ENCODE assay signal across 2 cellular contexts in genomic region chr1:100258427-100258826, GRCh38. TPM values are rescaled to one million over a fixed set of nuclear protein-coding genes. Genes with fewer than 3 reads are reported as not detected.
DNase-seq lines count a peak whose midpoint lies in the region; ATAC-seq, FAIRE-seq and TF ChIP-seq lines count a peak whose summit lies in the region.
"Not testable (repeated sequence)": the region's sequence is repeated elsewhere in the genome, so short reads cannot be mapped to it uniquely, and the experiment has no call there.

No MANE protein-coding gene starts in this region.

- not testable (repeated sequence) for TF ChIP-seq CTCF in HEK293 (tag by site-specific recombination; IDR thresholded peaks at IDR 0.05); K562 (IDR thresholded peaks at IDR 0.05 in 2 of 3, conservative IDR thresholded peaks at IDR 0.05 in 1 of 3; ENCODE audit: insufficient read depth in 2 of 3, low read depth in 1 of 3, low read length in 3 of 3)

- in situ Hi-C loops in K562 (cut with MboI) = not testable (repeated sequence)

- TF ChIP-seq RAD21 in K562 (CRISPR knock-in tag; conservative IDR thresholded peaks at IDR 0.05 in 1 of 2, IDR thresholded peaks at IDR 0.05 in 1 of 2) = not testable (repeated sequence)

- not testable (repeated sequence) for FAIRE-seq in K562 (lab: Jason Lieb, UNC)

- BruUV-seq in K562 (replicated peaks; lab: Mats Ljungman, UMichigan) = not testable (repeated sequence)

- H3K36me3 ChIP-seq in HEK293 (ENCODE audit: control insufficient read depth in 2 of 2, insufficient read depth in 1 of 2, low read length in 2 of 2); K562 (ENCODE audit: control insufficient read depth, insufficient read depth, low read length): not testable (repeated sequence)

- H3K9ac ChIP-seq in K562 (ENCODE audit: insufficient read depth in 1 of 2, low read depth in 2 of 2, low read length in 2 of 2) = not testable (repeated sequence)

- CTCF ChIA-PET in HEK293 (lab: Yijun Ruan, JAX); K562 (lab: Yijun Ruan, JAX; ENCODE audit: low intra/inter-chr PET ratio): not testable (repeated sequence)

- H2AFZ ChIP-seq in K562 (ENCODE audit: low read depth, low read length) = not testable (repeated sequence)

- H3K4me3 ChIP-seq in HEK293 (ENCODE audit: low read depth, low read length); K562: not testable (repeated sequence)

- H3K9me1 ChIP-seq in K562 (ENCODE audit: control insufficient read depth, insufficient read depth, low read length) = not testable (repeated sequence)

- H4K20me1 ChIP-seq in K562 (replicated peaks; ENCODE audit: control insufficient read depth, insufficient read depth, low read length) = not testable (repeated sequence)

- not testable (repeated sequence) for TF ChIP-seq EP300 in K562 (IDR thresholded peaks at IDR 0.05; ENCODE audit: low read length)

- not testable (repeated sequence) for H3K4me1 ChIP-seq in HEK293 (ENCODE audit: control insufficient read depth, insufficient read depth, low read length); K562 (replicated peaks in 1 of 2; ENCODE audit: control insufficient read depth in 2 of 2, insufficient read depth in 2 of 2, low read length in 2 of 2)

- WGBS in K562 (ENCODE audit: insufficient coverage, low coverage, missing lambda C conversion rate) = 50% methylated on average over 6 of the region's 6 CpGs

- H3K27ac ChIP-seq in HEK293 (ENCODE audit: extremely low read depth, low read depth, low read length); K562 (ENCODE audit: extremely low read depth, low read depth, low read length): not testable (repeated sequence)

- not testable (repeated sequence) for H3K4me2 ChIP-seq in K562 (ENCODE audit: insufficient read depth, low read length)

- not testable (repeated sequence) for H3K79me2 ChIP-seq in K562 (ENCODE audit: control insufficient read depth, insufficient read depth, low read length)

- intact Hi-C loops in K562 (cut with micrococcal nuclease) = not testable (repeated sequence)

- not testable (repeated sequence) for ATAC-seq in K562

- DNase-seq in K562 (ENCODE audit: extremely low read depth in 1 of 4, low spot score in 3 of 4) = not testable (repeated sequence)

- not testable (repeated sequence) for H3K27me3 ChIP-seq in K562 (ENCODE audit: control insufficient read depth in 2 of 2, insufficient read depth in 2 of 2, low read length in 2 of 2)

- not testable (repeated sequence) for H3K9me3 ChIP-seq in HEK293 (ENCODE audit: control insufficient read depth, insufficient read depth, low read depth, low read length); K562 (replicated peaks; ENCODE audit: control insufficient read depth, insufficient read depth, low read depth, low read length)

- POLR2A ChIA-PET in HEK293 (lab: Yijun Ruan, JAX) = interaction anchor here (1.1 kb wide), 1 partner anchor 9 kb away, joined by 4 read pairs; the partner anchor contains the start of gene DBT
- POLR2A ChIA-PET in K562 (lab: Yijun Ruan, JAX) = not testable (repeated sequence)

- TF ChIP-seq POLR2A in K562 (conservative IDR thresholded peaks at IDR 0.05) = not testable (repeated sequence)

TF ChIP-seq in HEK293, 187 proteins besides CTCF, POLR2A, EP300 and RAD21:
- TF ChIP-seq ZNF146 (tag by site-specific recombination; IDR thresholded peaks at IDR 0.05) = peak; percentile 62; the same call in 1 of the 2 replicates

TF ChIP-seq in K562, 482 proteins besides CTCF, POLR2A, EP300 and RAD21:
- TF ChIP-seq BCOR (IDR thresholded peaks at IDR 0.05) (0 out of 2 replicates have a peak, but pooled peaks have one; percentile 37), ZNF146 (CRISPR knock-in tag; IDR thresholded peaks at IDR 0.05; ENCODE audit: unreplicated experiment) (peak; percentile 69)

RNA-seq across cellular contexts. Expression of gene RTCA, which starts 7.6 kb away (rescaled TPM):
- total RNA-seq in K562 (2011; cell fraction: chromatin; rRNA removed; ENCODE audit: low replicate concordance) = 46.7 and 59.6 TPM in 2 replicates
- 40.4 and 45.0 TPM in 2 replicates for total RNA-seq in K562 (2011; cell fraction: nucleolus; rRNA removed)
- 42.6 and 56.6 TPM in 2 replicates for total RNA-seq in K562 (2011; cell fraction: nucleoplasm; rRNA removed)
- total RNA-seq in K562 (2014; rRNA removed) = 45.8 and 47.8 TPM in 2 replicates
- total RNA-seq in K562 (2014; rRNA removed; fragmentation: Illumina TruSeq; extraction: Trizol) = 40.6 and 48.1 TPM in 2 replicates
- total RNA-seq in K562 (2015; rRNA removed; fragmentation: Illumina TruSeq; extraction: Trizol) = 38.5 and 43.3 TPM in 2 replicates
- 43.2 and 44.3 TPM in 2 replicates for total RNA-seq in K562 (2021)
- polyA plus RNA-seq in K562 (2011; rRNA removed) = 46.6 and 57.2 TPM in 2 replicates
- 15.5 and 28.2 TPM in 2 replicates for polyA plus RNA-seq in K562 (2011; cell fraction: cytosol; rRNA removed)
- polyA plus RNA-seq in K562 (2011; cell fraction: nucleus; rRNA removed) = 27.5 and 31.1 TPM in 2 replicates
- 43.2 and 65.0 TPM in 2 replicates for polyA plus RNA-seq in K562 (2012)
- polyA plus RNA-seq in K562 (2014; fragmentation: Illumina TruSeq; extraction: Trizol) = 33.2 and 37.5 TPM in 2 replicates
- polyA plus RNA-seq in K562 (2014; fragmentation: Nextera tagmentation; extraction: Ambion mirVana) = 10 to 100 TPM; 11.6 to 13.1 TPM
- polyA plus RNA-seq in K562 (2014; rRNA removed) = 46.3 and 51.4 TPM in 2 replicates
- polyA minus RNA-seq in K562 (2011; rRNA and poly(A)+ RNA removed) = 46.3 and 59.5 TPM in 2 replicates
- 18.6 and 19.3 TPM in 2 replicates for polyA minus RNA-seq in K562 (2011; cell fraction: cytosol; rRNA and poly(A)+ RNA removed)
- polyA minus RNA-seq in K562 (2011; cell fraction: nucleus; rRNA and poly(A)+ RNA removed) = 37.7 and 58.6 TPM in 2 replicates

RNA-seq across cellular contexts. Expression of gene DBT, which starts 8.8 kb away (rescaled TPM):
- 11.9 and 33.4 TPM in 2 replicates for total RNA-seq in K562 (2011; cell fraction: chromatin; rRNA removed; ENCODE audit: low replicate concordance)
- total RNA-seq in K562 (2011; cell fraction: nucleolus; rRNA removed) = 5.0 and 6.2 TPM in 2 replicates
- total RNA-seq in K562 (2011; cell fraction: nucleoplasm; rRNA removed) = 10.9 and 12.6 TPM in 2 replicates
- total RNA-seq in K562 (2014; rRNA removed) = 3.1 and 3.6 TPM in 2 replicates
- 13.5 and 17.5 TPM in 2 replicates for total RNA-seq in K562 (2014; rRNA removed; fragmentation: Illumina TruSeq; extraction: Trizol)
- 7.0 and 7.3 TPM in 2 replicates for total RNA-seq in K562 (2015; rRNA removed; fragmentation: Illumina TruSeq; extraction: Trizol)
- 9.1 and 9.5 TPM in 2 replicates for total RNA-seq in K562 (2021)
- polyA plus RNA-seq in K562 (2011; rRNA removed) = 10.9 and 12.1 TPM in 2 replicates
- polyA plus RNA-seq in K562 (2011; cell fraction: cytosol; rRNA removed) = 1.5 and 3.3 TPM in 2 replicates
- polyA plus RNA-seq in K562 (2011; cell fraction: nucleus; rRNA removed) = 4.2 and 5.2 TPM in 2 replicates
- polyA plus RNA-seq in K562 (2012) = 4.4 and 8.1 TPM in 2 replicates
- polyA plus RNA-seq in K562 (2014; fragmentation: Illumina TruSeq; extraction: Trizol) = 6.1 and 7.7 TPM in 2 replicates
- 1 to 10 TPM; 2.7 to 3.3 TPM for polyA plus RNA-seq in K562 (2014; fragmentation: Nextera tagmentation; extraction: Ambion mirVana)
- 4.1 and 5.0 TPM in 2 replicates for polyA plus RNA-seq in K562 (2014; rRNA removed)
- 21.3 and 21.7 TPM in 2 replicates for polyA minus RNA-seq in K562 (2011; rRNA and poly(A)+ RNA removed)
- polyA minus RNA-seq in K562 (2011; cell fraction: cytosol; rRNA and poly(A)+ RNA removed) = 2.6 and 4.8 TPM in 2 replicates
- 7.1 and 16.7 TPM in 2 replicates for polyA minus RNA-seq in K562 (2011; cell fraction: nucleus; rRNA and poly(A)+ RNA removed)
